ENCODE assay signal across 26 cellular contexts in genomic region chr5:103560826-103561225, GRCh38. TPM values are rescaled to one million over a fixed set of nuclear protein-coding genes. Genes with fewer than 3 reads are reported as not detected.
DNase-seq lines count a peak whose midpoint lies in the region; ATAC-seq and TF ChIP-seq lines count a peak whose summit lies in the region.
"Had no signal": no experiment of that assay in that cellular context is flagged by ENCODE, and none has a peak within 500 bp of the region (broad histone marks: within the 10 kb centered on the region; RNA-seq: fewer than 3 reads in every experiment).

No MANE protein-coding gene starts in this region.

- no TSS peak for BruUV-seq in HCT116 (replicated peaks; lab: Mats Ljungman, UMichigan)

- intact Hi-C loops in CD4-positive, alpha-beta T cell (cut with DNase I, micrococcal nuclease) = loop anchor here in 1 of 2 experiments (10.0 kb wide), 1 partner anchor 306 kb away; the partner anchor contains the start of gene MACIR
- intact Hi-C loops in HCT116 (cut with micrococcal nuclease) = no loop called here
- intact Hi-C loops in posterior vena cava (cut with DNase I) = no loop called here
- intact Hi-C loops in right cardiac atrium (cut with DNase I) = no loop called here

- CTCF ChIA-PET in CD4-positive, alpha-beta T cell (lab: Charles Lee) = no interaction called here
- CTCF ChIA-PET in HCT116 (lab: Charles Lee) = interaction anchor here (1.1 kb wide), 1 partner anchor 21 kb away, joined by 3 read pairs; no protein-coding TSS in a partner anchor

- no peaks in the 10 kb centered on the region for H3K27me3 ChIP-seq in CD4-positive, alpha-beta T cell (ENCODE audit: control insufficient read depth, insufficient read depth, low read length)
- H3K27me3 ChIP-seq in HCT116 (ENCODE audit: insufficient read depth, low read length) (no peaks in the 10 kb centered on the region), hepatocyte (no peaks in the 10 kb centered on the region), parathyroid adenoma (ENCODE audit: control insufficient read depth, insufficient read depth, low read length) (no peaks in the 10 kb centered on the region), right cardiac atrium (ENCODE audit: control insufficient read depth, insufficient read depth) (no peaks in the 10 kb centered on the region)
- H3K27me3 ChIP-seq: BLaER1, Peyer's patch had no signal

- peaks cover 26% of the 10 kb centered on the region for H3K4me1 Mint-ChIP-seq in CD4-positive, alpha-beta T cell (ENCODE audit: low read depth)
- H3K4me1 Mint-ChIP-seq in endothelial cell (ENCODE audit: unreplicated experiment) = peaks cover 10% of the 10 kb centered on the region

- peaks cover 4% of the 10 kb centered on the region for H3K36me3 Mint-ChIP-seq in CD4-positive, alpha-beta T cell (ENCODE audit: low read depth)
- H3K36me3 Mint-ChIP-seq in endothelial cell (ENCODE audit: low read depth, unreplicated experiment) = no peaks in the 10 kb centered on the region
- H3K36me3 Mint-ChIP-seq: CD4-positive, CD25-positive, alpha-beta regulatory T cell had no signal

- no peak for TF ChIP-seq POLR2A in HCT116 (IDR thresholded peaks at IDR 0.05; ENCODE audit: borderline replicate concordance, extremely low read depth, insufficient read depth, insufficient read length)

- H3K79me2 ChIP-seq in HCT116 (ENCODE audit: insufficient read depth, low read length) (peaks cover 18% of the 10 kb centered on the region; the same call in 1 of the 2 replicates), hepatocyte (peaks cover 17% of the 10 kb centered on the region), parathyroid adenoma (no peaks in the 10 kb centered on the region)

- TF ChIP-seq RAD21 in HCT116 (IDR thresholded peaks at IDR 0.05; ENCODE audit: low read depth) = no peak

- WGBS in hepatocyte (ENCODE audit: low lambda C conversion rate, missing lambda C conversion rate) = 94% methylated on average over 3 of the region's 3 CpGs
- 92% methylated on average over 3 of the region's 3 CpGs for WGBS in right cardiac atrium

- H3K9me3 ChIP-seq in CD4-positive, alpha-beta T cell (ENCODE audit: control insufficient read depth, low read length) = no peaks in the 10 kb centered on the region
- H3K9me3 ChIP-seq in HCT116 (ENCODE audit: control insufficient read depth in 1 of 2, insufficient read depth in 1 of 2, low read depth in 1 of 2, low read length in 2 of 2) (no peaks in the 10 kb centered on the region), hepatocyte (ENCODE audit: low read depth) (no peaks in the 10 kb centered on the region), parathyroid adenoma (ENCODE audit: control insufficient read depth, low read length) (no peaks in the 10 kb centered on the region), right cardiac atrium (ENCODE audit: control insufficient read depth, low read length) (no peaks in the 10 kb centered on the region)
- H3K9me3 ChIP-seq: BLaER1, Peyer's patch, SK-N-SH had no signal

- H3K4me1 ChIP-seq in HCT116 (ENCODE audit: control insufficient read depth in 1 of 2, insufficient read depth in 2 of 2, low read length in 2 of 2) (peaks cover 4 to 8% of the 10 kb centered on the region in 2 experiments; a peak in 2 of 4 replicates), hepatocyte (ENCODE audit: insufficient read depth) (peaks cover 9% of the 10 kb centered on the region), parathyroid adenoma (no peaks in the 10 kb centered on the region), right cardiac atrium (ENCODE audit: control insufficient read depth, insufficient read depth, low read length) (no peaks in the 10 kb centered on the region)
- H3K4me1 ChIP-seq: BLaER1 had no signal

- no peak overlapping the region for H3K9ac ChIP-seq in HCT116 (ENCODE audit: low read length)
- H3K9ac ChIP-seq in parathyroid adenoma = no peak overlapping the region
- H3K9ac ChIP-seq: BLaER1 had no signal

- no peaks in the 10 kb centered on the region for H3K9me3 Mint-ChIP-seq in CD4-positive, alpha-beta T cell
- no peaks in the 10 kb centered on the region for H3K9me3 Mint-ChIP-seq in endothelial cell (ENCODE audit: unreplicated experiment)
- H3K9me3 Mint-ChIP-seq: GM23338, H9, HFFc6 had no signal

- DNase-seq in CD4-positive, alpha-beta T cell = no peak
- DNase-seq in HCT116 (ENCODE audit: low read depth, low spot score) (no peak), hepatocyte (ENCODE audit: low spot score) (no peak), endothelial cell (ENCODE audit: low spot score) (no peak), posterior vena cava (ENCODE audit: low spot score) (no peak), right cardiac atrium (no peak)
- DNase-seq: CD4-positive, CD25-positive, alpha-beta regulatory T cell; COR-L47; DMS 273 treated with DMSO at 0.1 percent for 48 hours; DMS79; EL; GDM1; H9; HFFc6; KBM-7; NCI-H2029 treated with DMSO at 0.1 percent for 48 hours; NCI-H526 treated with DMSO at 0.1 percent for 48 hours; Peyer's patch; SIG-M5; SK-N-SH; SW 1271 had no signal

- ATAC-seq in CD4-positive, alpha-beta T cell (ENCODE audit: poor library complexity) = no peak
- ATAC-seq in HCT116 (no peak), HG03108 (IDR thresholded peaks at IDR 0.05; ENCODE audit: unreplicated experiment) (no peak), right cardiac atrium (no peak)
- ATAC-seq: GM12878, GM23338 had no signal

- no peak for TF ChIP-seq CTCF in CD4-positive, alpha-beta T cell (IDR thresholded peaks at IDR 0.05)
- TF ChIP-seq CTCF in HCT116 (IDR thresholded peaks at IDR 0.05 in 2 of 3, conservative IDR thresholded peaks at IDR 0.05 in 1 of 3; ENCODE audit: borderline replicate concordance in 1 of 3, insufficient read depth in 1 of 3, low read depth in 2 of 3, low read length in 2 of 3) (no peak), hepatocyte (IDR thresholded peaks at IDR 0.05; ENCODE audit: poor library complexity) (no peak), parathyroid adenoma (IDR thresholded peaks at IDR 0.05) (no peak), endothelial cell (IDR thresholded peaks at IDR 0.05; ENCODE audit: unreplicated experiment) (no peak)

- H3K9me2 ChIP-seq in HCT116 (ENCODE audit: insufficient read depth) = no peaks in the 10 kb centered on the region
- no peaks in the 10 kb centered on the region for H3K9me2 ChIP-seq in hepatocyte (replicated peaks; ENCODE audit: insufficient read depth)
- H3K9me2 ChIP-seq: SK-N-SH had no signal

- peak overlapping the region; percentile 22 for H3K27ac Mint-ChIP-seq in CD4-positive, alpha-beta T cell
- H3K27ac Mint-ChIP-seq in endothelial cell (ENCODE audit: unreplicated experiment) = no peak overlapping the region
- H3K27ac Mint-ChIP-seq: GM23338, H9 had no signal

- H3K27ac ChIP-seq in CD4-positive, alpha-beta T cell (ENCODE audit: low read depth, low read length) = no peak overlapping the region
- H3K27ac ChIP-seq in HCT116 (ENCODE audit: low read depth, low read length) (no peak overlapping the region), hepatocyte (no peak overlapping the region), parathyroid adenoma (no peak overlapping the region), right cardiac atrium (ENCODE audit: low read length) (no peak overlapping the region)
- H3K27ac ChIP-seq: BLaER1, Peyer's patch had no signal

- no peak overlapping the region for H3K4me3 Mint-ChIP-seq in CD4-positive, alpha-beta T cell
- no peak overlapping the region for H3K4me3 Mint-ChIP-seq in endothelial cell (ENCODE audit: unreplicated experiment)

- H2AFZ ChIP-seq in HCT116 (ENCODE audit: low read depth, low read length, poor library complexity, severe bottlenecking) (no peak overlapping the region), hepatocyte (no peak overlapping the region), parathyroid adenoma (no peak overlapping the region)
- H2AFZ ChIP-seq: GM23338 had no signal

- H3K4me3 ChIP-seq in HCT116 (replicated peaks in 1 of 2; ENCODE audit: low read depth in 1 of 2, low read length in 2 of 2) (peak overlapping the region in 1 of 2 experiments; percentile 78; a peak in 1 of 4 replicates), hepatocyte (no peak overlapping the region), parathyroid adenoma (ENCODE audit: low read depth, low read length) (no peak overlapping the region), right cardiac atrium (ENCODE audit: low read length) (no peak overlapping the region)
- H3K4me3 ChIP-seq: BLaER1, GM12878 had no signal

- H3K27me3 Mint-ChIP-seq in CD4-positive, alpha-beta T cell = no peaks in the 10 kb centered on the region
- H3K27me3 Mint-ChIP-seq in endothelial cell (ENCODE audit: unreplicated experiment) = no peaks in the 10 kb centered on the region

- RAD21 ChIA-PET in HCT116 (lab: Charles Lee; ENCODE audit: low non-redundant PET in 1 of 2, low total read pairs in 2 of 2, uncharacterized antibody in 2 of 2, unreplicated experiment in 2 of 2) = no interaction called here

- H4K20me1 ChIP-seq in HCT116 (ENCODE audit: insufficient read depth) (no peaks in the 10 kb centered on the region), hepatocyte (ENCODE audit: insufficient read depth, poor library complexity, severe bottlenecking) (no peaks in the 10 kb centered on the region)
- H4K20me1 ChIP-seq: BLaER1 had no signal

- 0 out of 4 replicates have a peak, but pooled peaks cover 0 to 3% of the 10 kb centered on the region in 2 experiments for H3K36me3 ChIP-seq in HCT116 (ENCODE audit: control insufficient read depth in 1 of 2, insufficient read depth in 2 of 2, low read length in 2 of 2)
- H3K36me3 ChIP-seq in hepatocyte (replicated peaks; ENCODE audit: insufficient read depth, low read depth) = no peaks in the 10 kb centered on the region
- H3K36me3 ChIP-seq in parathyroid adenoma (ENCODE audit: control insufficient read depth, insufficient read depth, low read length) = no peaks in the 10 kb centered on the region
- H3K36me3 ChIP-seq: BLaER1 had no signal

- H3K4me2 ChIP-seq in HCT116 (ENCODE audit: low read length) (peak overlapping the region; percentile 75), hepatocyte (peak overlapping the region; percentile 81), parathyroid adenoma (ENCODE audit: low read length) (peak overlapping the region; percentile 74)
- H3K4me2 ChIP-seq: BLaER1 had no signal

- POLR2A ChIA-PET in CD4-positive, alpha-beta T cell (lab: Charles Lee) = no interaction called here
- POLR2A ChIA-PET in HCT116 (lab: Charles Lee) = no interaction called here

TF ChIP-seq in HCT116, 20 proteins besides CTCF, POLR2A, EP300 and RAD21 (continues in another document):
- TF ChIP-seq EZH2 (IDR thresholded peaks at IDR 0.05) (no peak), CBX3 (IDR thresholded peaks at IDR 0.05; ENCODE audit: low read depth) (no peak), JUND (IDR thresholded peaks at IDR 0.05) (no peak), CEBPB (IDR thresholded peaks at IDR 0.05; ENCODE audit: low read depth) (no peak), MAX (IDR thresholded peaks at IDR 0.05) (no peak)

RNA-seq across cellular contexts. Expression of gene NUDT12, which starts 1.8 kb away (rescaled TPM):
- total RNA-seq in CD4-positive, alpha-beta T cell = 1 to 10 TPM; 1.0 to 1.4 TPM
- total RNA-seq in HCT116 (2021; ENCODE audit: unreplicated experiment) (15.8 TPM), hepatocyte (28.5 and 38.9 TPM in 2 replicates), endothelial cell (ENCODE audit: unreplicated experiment) (6.1 TPM), posterior vena cava (10 to 100 TPM in 1 of 2 donors, 1 to 10 TPM in 1; 10.0 to 10.1 TPM), right cardiac atrium (10 to 100 TPM; 11.2 to 15.1 (median 13.4) TPM)
- polyA plus RNA-seq in HCT116 (2012) = 3.6 and 5.4 TPM in 2 replicates
- polyA plus RNA-seq in hepatocyte (7.2 and 7.4 TPM in 2 replicates), right cardiac atrium (9.1 TPM)
- total RNA-seq: CD4-positive, CD25-positive, alpha-beta regulatory T cell had no signal
